ENCODE assay signal across 18 cellular contexts in genomic region chr5:111453290-111453689, GRCh38. TPM values are rescaled to one million over a fixed set of nuclear protein-coding genes. Genes with fewer than 3 reads are reported as not detected.
DNase-seq lines count a peak whose midpoint lies in the region; ATAC-seq and TF ChIP-seq lines count a peak whose summit lies in the region.
"Had no signal": no experiment of that assay in that cellular context is flagged by ENCODE, and none has a peak within 500 bp of the region (broad histone marks: within the 10 kb centered on the region; RNA-seq: fewer than 3 reads in every experiment).

No MANE protein-coding gene starts in this region.

- peak overlapping the region; percentile 15 for H2AFZ ChIP-seq in parathyroid adenoma

- H3K4me2 ChIP-seq in parathyroid adenoma (ENCODE audit: low read length) = no peak overlapping the region

- peaks cover 3 to 18% of the 10 kb centered on the region in 2 donors for H3K36me3 Mint-ChIP-seq in activated T-cell treated with anti-CD3 and anti-CD28 coated beads, Interleukin-2, amount 50 U/mL, for 72 hours (ENCODE audit: insufficient read depth in 2 of 2)

- H3K4me1 Mint-ChIP-seq in activated T-cell treated with anti-CD3 and anti-CD28 coated beads, Interleukin-2, amount 50 U/mL, for 72 hours (ENCODE audit: low read depth) = no peaks in the 10 kb centered on the region

- H3K4me1 ChIP-seq in RWPE2 (ENCODE audit: insufficient read depth, poor library complexity, severe bottlenecking) (peaks cover 9% of the 10 kb centered on the region), parathyroid adenoma (no peaks in the 10 kb centered on the region)
- H3K4me1 ChIP-seq: right lobe of liver, upper lobe of left lung had no signal

- no peak for TF ChIP-seq CTCF in RWPE2 (IDR thresholded peaks at IDR 0.05; ENCODE audit: poor library complexity, severe bottlenecking)
- no peak for TF ChIP-seq CTCF in parathyroid adenoma (IDR thresholded peaks at IDR 0.05)

- H3K27me3 Mint-ChIP-seq in activated T-cell treated with anti-CD3 and anti-CD28 coated beads, Interleukin-2, amount 50 U/mL, for 72 hours (ENCODE audit: low read depth) = no peaks in the 10 kb centered on the region
- H3K27me3 Mint-ChIP-seq: activated CD4-positive, alpha-beta memory T cell treated with anti-CD3 and anti-CD28 coated beads for 36 hours had no signal

- H3K4me3 ChIP-seq in RWPE2 (ENCODE audit: severe bottlenecking) (no peak overlapping the region), parathyroid adenoma (ENCODE audit: low read depth, low read length) (no peak overlapping the region)
- H3K4me3 ChIP-seq: right lobe of liver, upper lobe of left lung had no signal

- DNase-seq in activated T-cell treated with anti-CD3 and anti-CD28 coated beads, Interleukin-2, amount 50 U/mL, for 72 hours = no peak
- DNase-seq in activated T-cell treated with anti-CD3 and anti-CD28 coated beads for 4 hours (no peak), RWPE2 (ENCODE audit: low spot score) (no peak), fibroblast of peridontal ligament (ENCODE audit: extremely low read depth) (peak; percentile 37), Ammon's horn (ENCODE audit: low spot score) (no peak), occipital lobe (lab: John Stamatoyannopoulos, UW) (no peak)
- DNase-seq: activated CD4-positive, alpha-beta memory T cell treated with anti-CD3 and anti-CD28 coated beads for 36 hours; effector CD8-positive, alpha-beta T cell; NCI-H2107; NK-92 treated with Interleukin-12 subunit alpha and Interleukin-12 subunit beta, amount 100 ng/mL, for 24 hours; right lobe of liver; SHP77 treated with DMSO at 0.1 percent for 48 hours; stimulated activated CD8-positive, alpha-beta memory T cell treated with anti-CD3 and anti-CD28 coated beads, Interleukin-4, amount 100 ng/mL, for 48 hours; upper lobe of left lung had no signal

- no peak overlapping the region for H3K9ac ChIP-seq in parathyroid adenoma

- H3K27me3 ChIP-seq in RWPE2 (ENCODE audit: insufficient read depth, poor library complexity, severe bottlenecking) (no peaks in the 10 kb centered on the region), parathyroid adenoma (ENCODE audit: control insufficient read depth, insufficient read depth, low read length) (no peaks in the 10 kb centered on the region)
- H3K27me3 ChIP-seq: right lobe of liver, upper lobe of left lung had no signal

- H3K27ac ChIP-seq in RWPE2 (ENCODE audit: poor library complexity, severe bottlenecking) = no peak overlapping the region
- H3K27ac ChIP-seq in parathyroid adenoma = no peak overlapping the region
- H3K27ac ChIP-seq: right lobe of liver, upper lobe of left lung had no signal

- no peaks in the 10 kb centered on the region for H3K9me3 ChIP-seq in RWPE2 (ENCODE audit: severe bottlenecking)
- H3K9me3 ChIP-seq in parathyroid adenoma (ENCODE audit: control insufficient read depth, low read length) = no peaks in the 10 kb centered on the region
- H3K9me3 ChIP-seq: right lobe of liver, upper lobe of left lung had no signal

- no peak for ATAC-seq in activated T-cell treated with anti-CD3 and anti-CD28 coated beads, Interleukin-2, amount 50 U/mL, for 72 hours (replicated peaks in 1 of 2)
- ATAC-seq in RWPE2 (ENCODE audit: low read depth) (peak; percentile 52), GM21447 (IDR thresholded peaks at IDR 0.05; ENCODE audit: unreplicated experiment) (no peak)
- ATAC-seq: right lobe of liver had no signal

- no peaks in the 10 kb centered on the region for H3K79me2 ChIP-seq in parathyroid adenoma

- H3K4me3 Mint-ChIP-seq in activated T-cell treated with anti-CD3 and anti-CD28 coated beads, Interleukin-2, amount 50 U/mL, for 72 hours = no peak overlapping the region
- H3K4me3 Mint-ChIP-seq: activated CD4-positive, alpha-beta memory T cell treated with anti-CD3 and anti-CD28 coated beads for 36 hours; neural crest cell had no signal

- no peaks in the 10 kb centered on the region for H3K9me3 Mint-ChIP-seq in activated T-cell treated with anti-CD3 and anti-CD28 coated beads, Interleukin-2, amount 50 U/mL, for 72 hours
- H3K9me3 Mint-ChIP-seq: activated CD4-positive, alpha-beta memory T cell treated with anti-CD3 and anti-CD28 coated beads for 36 hours; activated T-helper 2 cell treated with anti-CD3 and anti-CD28 coated beads, Interferon-gamma antibody, Interleukin-2, Interleukin-4, amounts not matched to agents 10 μg/mL and 5 μg/mL and 100 μg/mL, durations not matched to agents 14 hours and 24 hours and 36 hours had no signal

- no peaks in the 10 kb centered on the region for H3K36me3 ChIP-seq in RWPE2 (ENCODE audit: low read depth)
- no peaks in the 10 kb centered on the region for H3K36me3 ChIP-seq in parathyroid adenoma (ENCODE audit: control insufficient read depth, insufficient read depth, low read length)
- H3K36me3 ChIP-seq: right lobe of liver, upper lobe of left lung had no signal

- peak overlapping the region; percentile 31 for H3K27ac Mint-ChIP-seq in activated T-cell treated with anti-CD3 and anti-CD28 coated beads, Interleukin-2, amount 50 U/mL, for 72 hours
- H3K27ac Mint-ChIP-seq: activated CD4-positive, alpha-beta memory T cell treated with anti-CD3 and anti-CD28 coated beads for 36 hours; activated T-helper 2 cell treated with anti-CD3 and anti-CD28 coated beads, Interferon-gamma antibody, Interleukin-2, Interleukin-4, amounts not matched to agents 10 μg/mL and 5 μg/mL and 100 μg/mL, durations not matched to agents 14 hours and 24 hours and 36 hours had no signal

RNA-seq across cellular contexts. Expression of gene STARD4, which starts 59.0 kb away (rescaled TPM):
- total RNA-seq in activated T-cell treated with anti-CD3 and anti-CD28 coated beads, Interleukin-2, amount 50 U/mL, for 72 hours = 10 to 100 TPM; 28.9 to 47.4 TPM
- total RNA-seq in occipital lobe = 73.6 TPM
